In genomic region chr5:177357459-177358332, GRCh38 we compare ENCODE assay signal across 9 cellular contexts. TPM values are rescaled to one million over a fixed set of nuclear protein-coding genes. Genes with fewer than 3 reads are reported as not detected.
DNase-seq lines count a peak whose midpoint lies in the region; ATAC-seq, FAIRE-seq and TF ChIP-seq lines count a peak whose summit lies in the region.
"Had no signal": no experiment of that assay in that cellular context is flagged by ENCODE, and none has a peak within 500 bp of the region (broad histone marks: within the 10 kb centered on the region; RNA-seq: fewer than 3 reads in every experiment).

Gene RGS14, plus strand, starts transcription at chr5:177357924. Its CDS starts 101 bp downstream, at chr5:177358025.

- H3K27ac ChIP-seq in breast epithelium (peak within 1 kb of the TSS; percentile 13 to 77), lung (ENCODE audit: low read depth in 1 of 2, low read length in 1 of 2) (peak within 1 kb of the TSS in 1 of 2 donors; percentile 26)

- H3K27me3 ChIP-seq in H7 (ENCODE audit: control insufficient read depth, insufficient read depth, low read length): peaks cover 4% of the 10 kb centered on the region; the same call in 1 of the 2 replicates
- H3K27me3 ChIP-seq in breast epithelium: no peaks in the 10 kb centered on the region
- no peaks in the 10 kb centered on the region for H3K27me3 ChIP-seq in lung (ENCODE audit: control insufficient read depth, insufficient read depth)

- peaks cover 26% of the 10 kb centered on the region for H3K27me3 Mint-ChIP-seq in osteocyte (ENCODE audit: unreplicated experiment)

- ATAC-seq in lung (ENCODE audit: insufficient read depth, low FRiP score): peak; percentile 72

- no peaks in the 10 kb centered on the region for H3K9me3 ChIP-seq in breast epithelium
- no peaks in the 10 kb centered on the region for H3K9me3 ChIP-seq in lung (ENCODE audit: control insufficient read depth in 2 of 2, insufficient read depth in 1 of 2, low read length in 1 of 2)

- WGBS in lung, 2 donors: 19 to 29% methylated on average over 37 of the region's 37 CpGs

- DNase-seq in GM12892 (ENCODE audit: insufficient read length) (peak; percentile 90), H7 (peak; percentile 50), NAMALWA (ENCODE audit: low spot score) (peak; percentile 94), UCSD-AML1 (lab: John Stamatoyannopoulos, UW; ENCODE audit: unreplicated experiment) (peak; percentile 76), breast epithelium (ENCODE audit: low spot score in 2 of 2) (no peak), lung (ENCODE audit: low spot score) (peak; percentile 37), osteocyte (ENCODE audit: extremely low spot score, unreplicated experiment) (no peak)
- peak; percentile 62 for DNase-seq in stimulated activated naive CD4-positive, alpha-beta T cell treated with Interleukin-2 at 50 U/mL for 16 hours (lab: John Stamatoyannopoulos, UW)

- peak; percentile 66; the same call in 1 of the 2 replicates for TF ChIP-seq POLR2A in GM12892 (IDR thresholded peaks at IDR 0.05; ENCODE audit: low read depth, low read length)
- TF ChIP-seq POLR2A in breast epithelium (IDR thresholded peaks at IDR 0.05): no peak

- H3K36me3 ChIP-seq in H7 (replicated peaks; ENCODE audit: control insufficient read depth, insufficient read depth, low read length): no peaks in the 10 kb centered on the region
- no peaks in the 10 kb centered on the region for H3K36me3 ChIP-seq in breast epithelium
- no peaks in the 10 kb centered on the region for H3K36me3 ChIP-seq in lung (ENCODE audit: control insufficient read depth in 2 of 2, insufficient read depth in 2 of 2, low read length in 2 of 2)

- TF ChIP-seq CTCF in breast epithelium (IDR thresholded peaks at IDR 0.05) (no peak), lung (IDR thresholded peaks at IDR 0.05; ENCODE audit: control extremely low read depth, extremely low read depth) (no peak), osteocyte (IDR thresholded peaks at IDR 0.05) (no peak)

- H3K4me1 Mint-ChIP-seq in osteocyte (ENCODE audit: unreplicated experiment): peaks cover 2% of the 10 kb centered on the region

- H3K27ac Mint-ChIP-seq in osteocyte (ENCODE audit: unreplicated experiment): no peak within 1 kb of the TSS

- peaks cover 10 to 13% of the 10 kb centered on the region in 2 donors for H3K4me1 ChIP-seq in breast epithelium
- H3K4me1 ChIP-seq in lung (ENCODE audit: control insufficient read depth in 2 of 2, insufficient read depth in 2 of 2, low read length in 2 of 2): peaks cover 0 to 3% of the 10 kb centered on the region in 2 donors

- H3K9me3 Mint-ChIP-seq in osteocyte (ENCODE audit: unreplicated experiment): no peaks in the 10 kb centered on the region

- no peaks in the 10 kb centered on the region for H3K36me3 Mint-ChIP-seq in osteocyte (ENCODE audit: unreplicated experiment)

- intact Hi-C loops in breast epithelium (cut with DNase I; ENCODE audit: low total_unique reads): no loop called here

- FAIRE-seq in GM12892 (lab: Jason Lieb, UNC): peak; percentile 98
- FAIRE-seq: endometrium had no signal

- H3K4me3 ChIP-seq in H7 (ENCODE audit: insufficient read depth, low read depth, low read length) (no peak within 1 kb of the TSS), breast epithelium (peak within 1 kb of the TSS; percentile 35 to 71 (median 48)), lung (peak within 1 kb of the TSS; percentile 2)

- H3K4me3 Mint-ChIP-seq in osteocyte (ENCODE audit: unreplicated experiment): no peak within 1 kb of the TSS

RNA-seq across cellular contexts. Expression of gene RGS14, which starts in this region (rescaled TPM):
- 26.0 TPM for polyA plus RNA-seq in GM12892 (2012; ENCODE audit: missing spikeins)
- total RNA-seq in H7 (2014; rRNA removed; shearing (Covaris generic)): 31.0 and 32.4 TPM in 2 replicates
- total RNA-seq in breast epithelium (10 to 100 TPM in 2 of 3 donors, 1 to 10 TPM in 1; 9.0 to 16.4 (median 11.3) TPM), lung (10 to 100 TPM in 1 of 2 donors, 1 to 10 TPM in 1; 9.3 to 28.8 TPM), osteocyte (6.2 and 7.4 TPM in 2 replicates)
- 10 to 100 TPM; 17.3 to 32.8 TPM for polyA plus RNA-seq in lung

Comparison
In these comparisons a context has a peak if more than half of its experiments do, and no peak if none do; other contexts are left out.
1. DNase-seq: peak in GM12892 (single experiment), H7 (single experiment), NAMALWA (single experiment), UCSD-AML1 (single experiment), lung (single experiment) and stimulated activated naive CD4-positive, alpha-beta T cell treated with Interleukin-2 at 50 U/mL for 16 hours (single experiment); none in breast epithelium (0 of 2) and osteocyte (single experiment).